Comparison of ENCODE assay signal across 25 cellular contexts in the genomic region with DNA sequence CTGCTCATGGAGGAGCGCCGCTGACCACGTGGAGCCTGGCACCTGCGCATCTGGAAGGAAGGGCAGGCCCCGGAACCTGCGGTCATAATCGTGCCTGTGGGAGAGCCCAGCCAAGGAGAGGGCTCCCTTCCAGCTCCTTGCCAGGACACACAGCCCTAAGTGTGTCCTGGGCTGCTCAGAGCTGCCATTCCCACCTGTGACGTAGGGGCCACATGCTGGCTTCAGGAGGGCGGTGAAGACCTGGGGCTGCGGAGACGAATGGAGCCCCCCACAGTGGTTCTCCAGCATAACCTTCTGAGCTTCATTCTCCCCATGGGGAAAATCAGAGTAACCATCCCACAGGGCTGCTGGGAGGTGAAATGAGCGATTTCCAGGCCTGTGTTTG.
DNase-seq lines count a peak whose midpoint lies in the region; ATAC-seq and TF ChIP-seq lines count a peak whose summit lies in the region.
"Had no signal": no experiment of that assay in that cellular context is flagged by ENCODE, and none has a peak within 500 bp of the region (broad histone marks: within the 10 kb centered on the region; RNA-seq: fewer than 3 reads in every experiment).

No MANE protein-coding gene starts in this region.

- H3K27me3 ChIP-seq in SK-N-SH (ENCODE audit: insufficient read depth) (no peaks in the 10 kb centered on the region), parathyroid adenoma (ENCODE audit: control insufficient read depth, insufficient read depth, low read length) (no peaks in the 10 kb centered on the region)
- H3K27me3 ChIP-seq: SJSA1, tibial nerve had no signal

- no peak overlapping the region for H2AFZ ChIP-seq in SK-N-SH (ENCODE audit: low read depth)
- H2AFZ ChIP-seq in parathyroid adenoma, result no peak overlapping the region

- H3K27ac Mint-ChIP-seq in immature natural killer cell, result no peak overlapping the region
- H3K27ac Mint-ChIP-seq in Calu3 (ENCODE audit: unreplicated experiment), result no peak overlapping the region
- H3K27ac Mint-ChIP-seq: activated CD4-positive, alpha-beta memory T cell treated with anti-CD3 and anti-CD28 coated beads for 36 hours; HFFc6; progenitor cell of endocrine pancreas had no signal

- H3K4me1 ChIP-seq in SK-N-SH (ENCODE audit: control insufficient read depth in 1 of 2, insufficient read depth in 2 of 2, low read depth in 1 of 2, low read length in 1 of 2), result peaks cover 0 to 26% of the 10 kb centered on the region in 2 experiments; a peak in 1 of 4 replicates
- no peaks in the 10 kb centered on the region for H3K4me1 ChIP-seq in parathyroid adenoma
- H3K4me1 ChIP-seq: SJSA1 had no signal

- no peak for TF ChIP-seq RAD21 in SK-N-SH (IDR thresholded peaks at IDR 0.05; ENCODE audit: low read length)

- H3K9me3 Mint-ChIP-seq in immature natural killer cell, result peaks cover 0 to 3% (median 1%) of the 10 kb centered on the region in 6 donors
- no peaks in the 10 kb centered on the region for H3K9me3 Mint-ChIP-seq in Calu3 (ENCODE audit: low read depth, unreplicated experiment)

- H3K4me1 Mint-ChIP-seq in immature natural killer cell (peaks cover 21 to 22% of the 10 kb centered on the region in 2 donors), Calu3 (ENCODE audit: low read depth, unreplicated experiment) (no peaks in the 10 kb centered on the region)

- peak overlapping the region in 3 of 5 donors; percentile 8 to 21 (median 17) for H3K4me3 Mint-ChIP-seq in immature natural killer cell
- no peak overlapping the region for H3K4me3 Mint-ChIP-seq in Calu3 (ENCODE audit: low read depth, unreplicated experiment)
- H3K4me3 Mint-ChIP-seq: activated CD4-positive, alpha-beta memory T cell treated with anti-CD3 and anti-CD28 coated beads for 36 hours; HFFc6 had no signal

- WGBS in SK-N-SH (ENCODE audit: low lambda C conversion rate), result 61% methylated on average over 3 of the region's 12 CpGs

- ATAC-seq in SK-N-SH treated with all-trans-retinoic acid at 6 μM for 48 hours (no peak), HG03097 (IDR thresholded peaks at IDR 0.05; ENCODE audit: low FRiP score, unreplicated experiment) (no peak)
- ATAC-seq: PC-3 had no signal

- no peaks in the 10 kb centered on the region for H4K20me1 ChIP-seq in SK-N-SH (ENCODE audit: insufficient read depth)

- no peak for TF ChIP-seq EP300 in SK-N-SH (IDR thresholded peaks at IDR 0.05; ENCODE audit: borderline replicate concordance in 1 of 2, low read depth in 1 of 2, low read length in 1 of 2)

- H3K4me3 ChIP-seq in SK-N-SH (ENCODE audit: low read depth in 2 of 2, low read length in 1 of 2) (no peak overlapping the region), parathyroid adenoma (ENCODE audit: low read depth, low read length) (peak overlapping the region; percentile 7)
- H3K4me3 ChIP-seq: SJSA1, tibial nerve had no signal

- H3K36me3 Mint-ChIP-seq in immature natural killer cell, result no peaks in the 10 kb centered on the region
- no peaks in the 10 kb centered on the region for H3K36me3 Mint-ChIP-seq in Calu3 (ENCODE audit: insufficient read depth, unreplicated experiment)
- H3K36me3 Mint-ChIP-seq: activated CD4-positive, alpha-beta memory T cell treated with anti-CD3 and anti-CD28 coated beads for 36 hours had no signal

- TF ChIP-seq CTCF in SK-N-SH (IDR thresholded peaks at IDR 0.05) (no peak), parathyroid adenoma (IDR thresholded peaks at IDR 0.05) (no peak), Calu3 (IDR thresholded peaks at IDR 0.05; ENCODE audit: unreplicated experiment) (no peak)

- BruUV-seq in Calu3 (replicated peaks; lab: Mats Ljungman, UMichigan), result no TSS peak

- no peak overlapping the region for H3K27ac ChIP-seq in SK-N-SH (ENCODE audit: low read depth in 2 of 2, low read length in 1 of 2)
- H3K27ac ChIP-seq in KOPT-K1 (ENCODE audit: low read depth, low read length, poor library complexity, severe bottlenecking), result peak overlapping the region; percentile 25
- peak overlapping the region; percentile 60 for H3K27ac ChIP-seq in parathyroid adenoma
- H3K27ac ChIP-seq: 22Rv1, brain microvascular endothelial cell, SJSA1, tibial nerve, WERI-Rb-1 had no signal

- POLR2A ChIA-PET in SK-N-SH (lab: Yijun Ruan, JAX), result no interaction called here

- H3K79me2 ChIP-seq in SK-N-SH (ENCODE audit: insufficient read depth) (no peaks in the 10 kb centered on the region), parathyroid adenoma (no peaks in the 10 kb centered on the region)

- CTCF ChIA-PET in SK-N-SH (lab: Yijun Ruan, JAX) (interaction anchor here (0.9 to 4.6 kb wide), 4 partner anchors 8 to 225 kb away, joined by 3 to 25 read pairs (median 10); no protein-coding TSS in a partner anchor), Calu3 (lab: Charles Lee) (no interaction called here)

- intact Hi-C loops in Calu3 (cut with micrococcal nuclease; ENCODE audit: unreplicated experiment), result no loop called here

- peaks cover 14 to 22% (median 21%) of the 10 kb centered on the region in 3 donors for H3K27me3 Mint-ChIP-seq in immature natural killer cell (ENCODE audit: low read depth in 3 of 3)
- H3K27me3 Mint-ChIP-seq in Calu3 (ENCODE audit: unreplicated experiment), result peaks cover 13% of the 10 kb centered on the region

- H3K9ac ChIP-seq in SK-N-SH (no peak overlapping the region), parathyroid adenoma (no peak overlapping the region)

- no peaks in the 10 kb centered on the region for H3K36me3 ChIP-seq in SK-N-SH (replicated peaks in 1 of 2; ENCODE audit: control insufficient read depth in 1 of 2, insufficient read depth in 2 of 2, low read length in 1 of 2)
- no peaks in the 10 kb centered on the region for H3K36me3 ChIP-seq in KOPT-K1 (ENCODE audit: insufficient read depth, low read length)
- no peaks in the 10 kb centered on the region for H3K36me3 ChIP-seq in parathyroid adenoma (ENCODE audit: control insufficient read depth, insufficient read depth, low read length)
- H3K36me3 ChIP-seq: brain microvascular endothelial cell, SJSA1, tibial nerve, WERI-Rb-1 had no signal

- H3K4me2 ChIP-seq in SK-N-SH (no peak overlapping the region), parathyroid adenoma (ENCODE audit: low read length) (no peak overlapping the region)

- no peaks in the 10 kb centered on the region for H3F3A ChIP-seq in SK-N-SH (replicated peaks; ENCODE audit: insufficient read depth)

- no peaks in the 10 kb centered on the region for H3K9me3 ChIP-seq in SK-N-SH
- H3K9me3 ChIP-seq in KOPT-K1 (ENCODE audit: insufficient read depth, low read length, poor library complexity, severe bottlenecking), result no peaks in the 10 kb centered on the region
- H3K9me3 ChIP-seq in parathyroid adenoma (ENCODE audit: control insufficient read depth, low read length), result no peaks in the 10 kb centered on the region
- H3K9me3 ChIP-seq: tibial nerve had no signal

- H3K9me2 ChIP-seq in SK-N-SH, result no peaks in the 10 kb centered on the region

- peak; percentile 29 for DNase-seq in SK-N-SH
- DNase-seq in immature natural killer cell, result no peak
- no peak for DNase-seq in NCI-H2081 treated with DMSO at 0.1 percent for 48 hours (lab: John Stamatoyannopoulos, UW)
- DNase-seq in Calu3, result no peak
- DNase-seq: activated CD4-positive, alpha-beta memory T cell treated with anti-CD3 and anti-CD28 coated beads for 36 hours; activated effector memory CD4-positive, alpha-beta T cell treated with Interleukin-2 at 50 U/mL for 16 hours; COR-L47; HFFc6; NCI-H1105; NCI-H2029; NCI-H345; small intestine; stimulated activated CD4-positive, alpha-beta T cell treated with anti-CD3 and anti-CD28 coated beads, Interleukin-2, amount 100 ng/mL, for 48 hours; stimulated activated naive CD4-positive, alpha-beta T cell treated with Interleukin-2 at 50 U/mL for 16 hours; WERI-Rb-1 had no signal

TF ChIP-seq in SK-N-SH, 30 proteins besides CTCF, POLR2A, EP300 and RAD21:
- TF ChIP-seq FOXJ3 (CRISPR knock-in tag; IDR thresholded peaks at IDR 0.05) (0 out of 2 replicates have a peak, but pooled peaks have one; percentile 54), TAF1 (IDR thresholded peaks at IDR 0.05; ENCODE audit: borderline replicate concordance, low read depth, low read length) (no peak)
TF ChIP-seq in SK-N-SH: peak in this region for 1.

TF ChIP-seq in SK-N-SH treated with all-trans-retinoic acid at 6 μM for 48 hours, 23 proteins besides CTCF, POLR2A, EP300 and RAD21 (continues in another document):
- no peak for TF ChIP-seq OSR1 (CRISPR knock-in tag; IDR thresholded peaks at IDR 0.05)
- no peak for TF ChIP-seq ESRRG (CRISPR knock-in tag; IDR thresholded peaks at IDR 0.05)
- TF ChIP-seq TCF4 (CRISPR knock-in tag; IDR thresholded peaks at IDR 0.05; ENCODE audit: borderline replicate concordance), result no peak
- TF ChIP-seq, protein P1, sequence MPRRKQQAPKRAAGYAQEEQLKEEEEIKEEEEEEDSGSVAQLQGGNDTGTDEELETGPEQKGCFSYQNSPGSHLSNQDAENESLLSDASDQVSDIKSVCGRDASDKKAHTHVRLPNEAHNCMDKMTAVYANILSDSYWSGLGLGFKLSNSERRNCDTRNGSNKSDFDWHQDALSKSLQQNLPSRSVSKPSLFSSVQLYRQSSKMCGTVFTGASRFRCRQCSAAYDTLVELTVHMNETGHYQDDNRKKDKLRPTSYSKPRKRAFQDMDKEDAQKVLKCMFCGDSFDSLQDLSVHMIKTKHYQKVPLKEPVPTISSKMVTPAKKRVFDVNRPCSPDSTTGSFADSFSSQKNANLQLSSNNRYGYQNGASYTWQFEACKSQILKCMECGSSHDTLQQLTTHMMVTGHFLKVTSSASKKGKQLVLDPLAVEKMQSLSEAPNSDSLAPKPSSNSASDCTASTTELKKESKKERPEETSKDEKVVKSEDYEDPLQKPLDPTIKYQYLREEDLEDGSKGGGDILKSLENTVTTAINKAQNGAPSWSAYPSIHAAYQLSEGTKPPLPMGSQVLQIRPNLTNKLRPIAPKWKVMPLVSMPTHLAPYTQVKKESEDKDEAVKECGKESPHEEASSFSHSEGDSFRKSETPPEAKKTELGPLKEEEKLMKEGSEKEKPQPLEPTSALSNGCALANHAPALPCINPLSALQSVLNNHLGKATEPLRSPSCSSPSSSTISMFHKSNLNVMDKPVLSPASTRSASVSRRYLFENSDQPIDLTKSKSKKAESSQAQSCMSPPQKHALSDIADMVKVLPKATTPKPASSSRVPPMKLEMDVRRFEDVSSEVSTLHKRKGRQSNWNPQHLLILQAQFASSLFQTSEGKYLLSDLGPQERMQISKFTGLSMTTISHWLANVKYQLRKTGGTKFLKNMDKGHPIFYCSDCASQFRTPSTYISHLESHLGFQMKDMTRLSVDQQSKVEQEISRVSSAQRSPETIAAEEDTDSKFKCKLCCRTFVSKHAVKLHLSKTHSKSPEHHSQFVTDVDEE (CRISPR knock-in tag; IDR thresholded peaks at IDR 0.05), result no peak

Comparison
In these comparisons a context has a peak if more than half of its experiments do, and no peak if none do; other contexts are left out.
1. H3K27ac ChIP-seq: peak in KOPT-K1 (single experiment) and parathyroid adenoma (single experiment); none in SK-N-SH (0 of 2).